Comparison of ENCODE assay signal across 8 cellular contexts in the genomic region with DNA sequence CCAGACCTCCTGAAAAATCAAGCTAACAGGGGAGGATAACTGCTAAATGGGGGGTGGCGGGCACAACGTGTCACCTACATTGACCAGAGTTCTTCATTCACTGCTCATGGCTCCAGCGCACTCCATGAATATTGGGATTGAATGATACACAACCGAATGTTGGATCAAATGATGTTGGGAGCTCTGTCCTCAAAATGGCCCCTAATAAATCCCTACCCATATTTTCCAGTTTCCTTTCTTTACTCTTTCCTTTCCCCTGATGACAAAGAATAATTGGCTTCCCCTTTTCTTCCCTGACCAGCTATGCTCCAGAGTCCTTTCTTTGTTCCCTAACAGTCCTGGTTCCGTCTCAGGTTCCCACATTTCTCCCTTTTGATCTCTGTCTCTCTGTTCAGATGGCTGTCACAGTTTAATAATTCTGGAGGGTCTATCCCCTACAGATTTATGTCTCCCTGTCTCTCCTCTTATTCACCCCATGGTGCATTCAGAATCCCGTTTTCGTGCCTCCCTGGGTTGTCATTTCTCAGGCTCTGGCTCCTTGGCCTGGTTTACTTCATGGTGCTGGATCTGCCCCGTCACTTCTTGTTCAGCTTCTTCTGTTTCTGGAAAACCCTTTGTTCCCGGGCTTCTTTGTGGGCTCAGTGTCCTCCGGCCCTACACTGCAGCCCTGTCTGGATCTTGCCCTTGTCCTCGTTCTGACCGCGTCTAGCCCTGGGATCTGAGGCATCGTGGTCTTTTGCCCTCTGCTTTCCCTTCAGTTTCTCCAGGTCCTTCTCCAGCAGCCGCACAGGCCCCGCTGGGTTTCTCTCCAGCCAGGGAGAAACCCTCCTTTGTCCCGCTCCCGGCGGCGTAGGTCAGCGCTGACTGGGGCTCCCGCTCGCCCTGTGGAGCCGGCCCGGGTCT.
DNase-seq lines count a peak whose midpoint lies in the region; TF ChIP-seq lines count a peak whose summit lies in the region.

No MANE protein-coding gene starts in this region.

- no peak for TF ChIP-seq CTCF in brain microvascular endothelial cell (IDR thresholded peaks at IDR 0.05; ENCODE audit: low read depth, low read length, missing control alignments)

- H3K4me3 ChIP-seq in brain microvascular endothelial cell (ENCODE audit: low read depth, low read length): peak overlapping the region; percentile 80

- peak; percentile 60 for DNase-seq in CD1c-positive myeloid dendritic cell (ENCODE audit: extremely low spot score)
- DNase-seq in KBM-7: peak; percentile 51
- DNase-seq in brain microvascular endothelial cell: no peak
- DNase-seq in kidney tubule cell (ENCODE audit: low spot score): peak; percentile 47
- DNase-seq in substantia nigra (lab: John Stamatoyannopoulos, UW): peak in 18 of 49 donors; percentile 23 to 67 (median 53)
- no peak for DNase-seq in NOMO-1 treated with DMSO at 0.1 percent for 48 hours (lab: John Stamatoyannopoulos, UW; ENCODE audit: unreplicated experiment)
- no peak for DNase-seq in Kasumi-1 (lab: John Stamatoyannopoulos, UW)
- no peak for DNase-seq in NCI-H187 (lab: John Stamatoyannopoulos, UW)

- in situ Hi-C loops in KBM-7 (cut with MboI; ENCODE audit: low pct_unique_long_range_greater_than_20kb, low sequenced_read_pairs) (no loop called here), brain microvascular endothelial cell (cut with HindIII; ENCODE audit: low pct_ligation_motif_present, low sequenced_read_pairs) (no loop called here)

- no peaks in the 10 kb centered on the region for H3K27me3 ChIP-seq in brain microvascular endothelial cell (replicated peaks)

- H3K27ac ChIP-seq in brain microvascular endothelial cell: peak overlapping the region; percentile 79
- peak overlapping the region; percentile 84 for H3K27ac ChIP-seq in substantia nigra (ENCODE audit: low read depth, low read length, poor library complexity, severe bottlenecking)

- no peaks in the 10 kb centered on the region for H3K36me3 ChIP-seq in brain microvascular endothelial cell (replicated peaks)

Comparison
In these comparisons a context has a peak if more than half of its experiments do, and no peak if none do; other contexts are left out.
1. DNase-seq: peak in CD1c-positive myeloid dendritic cell (single experiment), KBM-7 (single experiment) and kidney tubule cell (single experiment); none in brain microvascular endothelial cell (single experiment), NOMO-1 treated with DMSO at 0.1 percent for 48 hours (single experiment), Kasumi-1 (0 of 2) and NCI-H187 (0 of 2).